8 cellular contexts compared by ENCODE assay signal in genomic region chr6:26205625-26206574, GRCh38.
DNase-seq lines count a peak whose midpoint lies in the region; ATAC-seq, FAIRE-seq and TF ChIP-seq lines count a peak whose summit lies in the region.

No MANE protein-coding gene starts in this region.

- peak overlapping the region; percentile 94 for H2AFZ ChIP-seq in GM23248

- no peak for DNase-seq in AG09309 (ENCODE audit: low read depth)
- peak; percentile 78 for DNase-seq in GM23248
- DNase-seq in NCI-H526 treated with DMSO at 0.1 percent for 48 hours (lab: John Stamatoyannopoulos, UW) = peak; percentile 57
- DNase-seq in cerebellar cortex (ENCODE audit: low spot score) = peak; percentile 55
- no peak for DNase-seq in left lung
- no peak for DNase-seq in upper lobe of right lung
- no peak for DNase-seq in frontal cortex (ENCODE audit: low spot score in 2 of 2)

- no peak for FAIRE-seq in frontal cortex (lab: Jason Lieb, UNC)

- H3K4me3 ChIP-seq in AG09309 (ENCODE audit: control insufficient read depth, low read depth, low read length) = peak overlapping the region; percentile 75
- H3K4me3 ChIP-seq in GM23248 = peak overlapping the region; percentile 84
- H3K4me3 ChIP-seq in left lung = peak overlapping the region; percentile 50 to 74
- H3K4me3 ChIP-seq in upper lobe of right lung = peak overlapping the region; percentile 61

- H3K9me2 ChIP-seq in GM23248 (ENCODE audit: insufficient read depth) = no peaks in the 10 kb centered on the region

- H3K4me1 ChIP-seq in GM23248 (ENCODE audit: insufficient read depth) = 0 out of 2 replicates have a peak, but pooled peaks cover 7% of the 10 kb centered on the region
- H3K4me1 ChIP-seq in left lung = peaks cover 6 to 24% of the 10 kb centered on the region in 2 donors
- H3K4me1 ChIP-seq in upper lobe of right lung = peaks cover 6% of the 10 kb centered on the region

- TF ChIP-seq CTCF in AG09309 (IDR thresholded peaks at IDR 0.05; ENCODE audit: control insufficient read depth, insufficient read depth, low read depth, low read length, missing control alignments) (no peak), left lung (IDR thresholded peaks at IDR 0.05) (no peak), upper lobe of right lung (IDR thresholded peaks at IDR 0.05) (no peak)

- H4K20me1 ChIP-seq in GM23248 (ENCODE audit: insufficient read depth) = no peaks in the 10 kb centered on the region

- peak overlapping the region; percentile 89 for H3K9ac ChIP-seq in GM23248

- intact Hi-C loops in left lung (cut with DNase I) = no loop called here
- intact Hi-C loops in upper lobe of right lung (cut with DNase I) = no loop called here

- peak overlapping the region; percentile 95 for H3K27ac ChIP-seq in GM23248
- peak overlapping the region; percentile 95 to 98 for H3K27ac ChIP-seq in left lung
- peak overlapping the region; percentile 94 for H3K27ac ChIP-seq in upper lobe of right lung

- H3F3A ChIP-seq in GM23248 (ENCODE audit: insufficient read depth) = peaks cover 25% of the 10 kb centered on the region

- H3K4me2 ChIP-seq in GM23248 (ENCODE audit: unreplicated experiment) = peak overlapping the region; percentile 90

- in situ Hi-C loops in GM23248 (cut with MboI) = no loop called here

- 4 to 5% methylated on average over 18 of the region's 18 CpGs for WGBS in GM23248 (ENCODE audit: low coverage in 1 of 2, low lambda C conversion rate in 2 of 2, missing lambda C conversion rate in 2 of 2), 2 experiments

- H3K27me3 ChIP-seq in GM23248 (replicated peaks; ENCODE audit: insufficient read depth) (no peaks in the 10 kb centered on the region), left lung (peaks cover 0 to 78% of the 10 kb centered on the region in 2 donors), upper lobe of right lung (peaks cover 36% of the 10 kb centered on the region)

- ATAC-seq in left lung (peak; percentile 21), upper lobe of right lung (peak; percentile 49), HG03045 (IDR thresholded peaks at IDR 0.05; ENCODE audit: unreplicated experiment) (no peak)

- H3K9me3 ChIP-seq in GM23248 (ENCODE audit: low read depth) (no peaks in the 10 kb centered on the region), left lung (no peaks in the 10 kb centered on the region), upper lobe of right lung (no peaks in the 10 kb centered on the region)

- H3K36me3 ChIP-seq in GM23248 (ENCODE audit: low read depth) (no peaks in the 10 kb centered on the region), left lung (no peaks in the 10 kb centered on the region), upper lobe of right lung (no peaks in the 10 kb centered on the region)

- no peaks in the 10 kb centered on the region for H3K79me2 ChIP-seq in GM23248 (ENCODE audit: insufficient read depth)

Comparison
In these comparisons a context has a peak if more than half of its experiments do, and no peak if none do; other contexts are left out.
1. DNase-seq: peak in GM23248 (single experiment), NCI-H526 treated with DMSO at 0.1 percent for 48 hours (single experiment) and cerebellar cortex (single experiment); none in AG09309 (single experiment), left lung (0 of 2), upper lobe of right lung (single experiment) and frontal cortex (0 of 2).
2. Peak in every context shown above with its lines, with median percentiles within 50 percentile points of each other: H3K4me3 ChIP-seq and H3K27ac ChIP-seq.